ENCODE assay signal across 19 cellular contexts in genomic region chr2:227447606-227448005, GRCh38.
DNase-seq lines count a peak whose midpoint lies in the region; ATAC-seq and TF ChIP-seq lines count a peak whose summit lies in the region.
"Had no signal": no experiment of that assay in that cellular context is flagged by ENCODE, and none has a peak within 500 bp of the region (broad histone marks: within the 10 kb centered on the region; RNA-seq: fewer than 3 reads in every experiment).

No MANE protein-coding gene starts in this region.

- TF ChIP-seq CTCF in fibroblast of mammary gland (conservative IDR thresholded peaks at IDR 0.05; ENCODE audit: control insufficient read depth, insufficient read depth, low read depth, low read length) = no peak
- no peak for TF ChIP-seq CTCF in retinal pigment epithelial cell (conservative IDR thresholded peaks at IDR 0.05; ENCODE audit: low read depth, low read length)

- DNase-seq in EL = peak; percentile 76
- DNase-seq in fibroblast of mammary gland (ENCODE audit: low read depth) = peak; percentile 68
- DNase-seq in retinal pigment epithelial cell (ENCODE audit: low read depth) = peak; percentile 86
- DNase-seq in HuH-7 (ENCODE audit: low spot score) = no peak
- DNase-seq in NCI-H1092 treated with DMSO at 0.1 percent for 48 hours (lab: John Stamatoyannopoulos, UW) = no peak
- DNase-seq: activated CD4-positive, alpha-beta T cell treated with anti-CD3 and anti-CD28 coated beads for 1 hour; activated effector memory CD4-positive, alpha-beta T cell treated with Interleukin-2 at 50 U/mL for 16 hours; CD4-positive, alpha-beta T cell; DMS79; left ventricle myocardium superior; NCI-H2029; NCI-H446; SHP77 treated with DMSO at 0.1 percent for 48 hours; stimulated activated naive CD4-positive, alpha-beta T cell; transverse colon had no signal

- ATAC-seq in SK-N-SH treated with all-trans-retinoic acid at 6 μM for 48 hours (peak; percentile 72), HG03159 (IDR thresholded peaks at IDR 0.05; ENCODE audit: unreplicated experiment) (no peak), HG03280 (IDR thresholded peaks at IDR 0.05; ENCODE audit: unreplicated experiment) (no peak)
- ATAC-seq: left ventricle myocardium superior had no signal

- H3K4me3 ChIP-seq in fibroblast of mammary gland (ENCODE audit: control insufficient read depth, low read depth, low read length) (no peak overlapping the region), retinal pigment epithelial cell (ENCODE audit: low read length) (no peak overlapping the region)
- H3K4me3 ChIP-seq: prostate gland, transverse colon had no signal

TF ChIP-seq in SK-N-SH treated with all-trans-retinoic acid at 6 μM for 48 hours, 23 proteins besides CTCF, POLR2A, EP300 and RAD21:
- TF ChIP-seq ARNTL (CRISPR knock-in tag; IDR thresholded peaks at IDR 0.05; ENCODE audit: borderline replicate concordance, low read depth) (no peak), SNAI2 (CRISPR knock-in tag; IDR thresholded peaks at IDR 0.05) (no peak), PATZ1 (CRISPR knock-in tag; IDR thresholded peaks at IDR 0.05; ENCODE audit: borderline replicate concordance) (no peak), CSRNP3 (CRISPR knock-in tag; IDR thresholded peaks at IDR 0.05) (no peak), CSDC2 (CRISPR knock-in tag; IDR thresholded peaks at IDR 0.05) (no peak), ESRRG (CRISPR knock-in tag; IDR thresholded peaks at IDR 0.05) (no peak), CREB5 (CRISPR knock-in tag; IDR thresholded peaks at IDR 0.05; ENCODE audit: low read depth) (no peak), OSR1 (CRISPR knock-in tag; IDR thresholded peaks at IDR 0.05) (no peak), ZNF8 (CRISPR knock-in tag; IDR thresholded peaks at IDR 0.05) (no peak), ZFP30 (CRISPR knock-in tag; IDR thresholded peaks at IDR 0.05) (no peak), ZNF565 (CRISPR knock-in tag; conservative IDR thresholded peaks at IDR 0.05; ENCODE audit: low read depth) (no peak)

Comparison
In these comparisons a context has a peak if more than half of its experiments do, and no peak if none do; other contexts are left out.
1. DNase-seq: peak in EL (single experiment), fibroblast of mammary gland (single experiment) and retinal pigment epithelial cell (single experiment); none in HuH-7 (single experiment) and NCI-H1092 treated with DMSO at 0.1 percent for 48 hours (single experiment).